In the genomic region with DNA sequence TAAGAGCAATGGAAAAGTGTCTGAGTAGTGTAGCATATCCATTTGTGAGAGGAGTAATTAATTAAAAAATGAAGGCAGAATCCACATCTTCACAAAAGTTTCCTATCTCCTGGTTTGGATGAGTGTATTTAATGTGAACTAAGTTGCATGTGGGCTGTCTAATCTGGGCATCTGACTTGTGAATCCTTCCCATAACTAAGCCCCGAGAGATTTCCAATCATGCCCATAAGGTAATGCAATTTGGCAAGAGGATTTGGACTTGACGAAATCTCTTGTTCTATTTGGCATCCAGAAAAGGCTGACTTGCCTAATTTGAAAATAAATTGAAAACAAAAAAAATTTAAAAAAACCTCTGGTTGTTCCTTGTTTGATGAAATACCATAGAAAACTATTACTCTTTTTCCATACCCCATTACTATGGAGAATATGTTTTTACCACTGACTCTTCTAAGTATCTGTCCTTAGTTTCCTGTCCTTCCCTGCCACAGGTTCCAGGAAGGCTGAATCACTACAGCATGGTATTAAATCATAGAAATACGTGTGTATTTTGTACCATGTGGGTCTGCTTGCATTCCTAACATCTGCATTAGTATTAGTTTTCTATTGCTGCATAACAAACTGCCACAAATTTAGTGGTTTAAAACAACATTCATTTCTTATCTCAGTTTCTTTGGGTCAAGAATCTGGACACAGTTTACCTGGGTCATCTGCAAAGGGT, we compare ENCODE assay signal across 14 cellular contexts. TPM values are rescaled to one million over a fixed set of nuclear protein-coding genes. Genes with fewer than 3 reads are reported as not detected.
A peak's percentile ranks its signal among the peaks of the same experiment; 100 is the strongest.
DNase-seq lines count a peak whose midpoint lies in the region; ATAC-seq and TF ChIP-seq lines count a peak whose summit lies in the region.
"Had no signal": no experiment of that assay in that cellular context is flagged by ENCODE, and none has a peak within 500 bp of the region (broad histone marks: within the 10 kb centered on the region; RNA-seq: fewer than 3 reads in every experiment).

No MANE protein-coding gene starts in this region.

- H3K9ac ChIP-seq in rectal smooth muscle tissue (ENCODE audit: low read length) = no peak overlapping the region

- no peaks in the 10 kb centered on the region for H3K9me3 ChIP-seq in esophagus muscularis mucosa
- H3K9me3 ChIP-seq: BE2C, heart right ventricle had no signal

- H3K27me3 ChIP-seq in esophagus muscularis mucosa (no peaks in the 10 kb centered on the region), rectal smooth muscle tissue (ENCODE audit: control insufficient read depth, insufficient read depth, low read length) (no peaks in the 10 kb centered on the region)
- H3K27me3 ChIP-seq: BE2C, dorsolateral prefrontal cortex, heart right ventricle had no signal

- CTCF ChIA-PET in RWPE1 (lab: Yijun Ruan, JAX) = interaction anchor here (0.6 to 0.7 kb wide), 2 partner anchors 34 to 653 kb away, joined by 3 read pairs; no protein-coding TSS in a partner anchor

- DNase-seq in EH (ENCODE audit: low read depth) = peak; percentile 73
- peak; percentile 31 for DNase-seq in RWPE1 (ENCODE audit: low spot score)
- no peak for DNase-seq in esophagus muscularis mucosa (ENCODE audit: extremely low spot score)
- DNase-seq in NCI-H2107 (lab: John Stamatoyannopoulos, UW) = no peak
- no peak for DNase-seq in NCI-H2081 (lab: John Stamatoyannopoulos, UW)
- DNase-seq in NCI-H1092 (lab: John Stamatoyannopoulos, UW) = no peak
- DNase-seq: activated naive CD4-positive, alpha-beta T cell treated with anti-CD3 and anti-CD28 coated beads, Interleukin-2, amount 50 U/mL, for 16 hours; BE2C; dorsolateral prefrontal cortex; heart right ventricle; KG1; stimulated activated naive CD4-positive, alpha-beta T cell treated with Interleukin-2 at 50 U/mL for 16 hours had no signal

- TF ChIP-seq POLR2A in esophagus muscularis mucosa (IDR thresholded peaks at IDR 0.05; ENCODE audit: low read depth) = no peak

- WGBS in esophagus muscularis mucosa = 54% methylated on average over 3 of the region's 3 CpGs

- H3K4me3 ChIP-seq in esophagus muscularis mucosa = no peak overlapping the region
- H3K4me3 ChIP-seq in rectal smooth muscle tissue (ENCODE audit: low read length) = no peak overlapping the region
- H3K4me3 ChIP-seq: dorsolateral prefrontal cortex, heart right ventricle had no signal

- H3K36me3 ChIP-seq in esophagus muscularis mucosa = no peaks in the 10 kb centered on the region
- no peaks in the 10 kb centered on the region for H3K36me3 ChIP-seq in rectal smooth muscle tissue (ENCODE audit: control insufficient read depth, insufficient read depth, low read length)
- H3K36me3 ChIP-seq: BE2C had no signal

- no peak for TF ChIP-seq CTCF in RWPE1 (conservative IDR thresholded peaks at IDR 0.05; ENCODE audit: low read depth)
- TF ChIP-seq CTCF in esophagus muscularis mucosa (IDR thresholded peaks at IDR 0.05) = no peak

- H3K27ac ChIP-seq in RWPE1 (no peak overlapping the region), esophagus muscularis mucosa (replicated peaks in 1 of 4) (peak overlapping the region; percentile 45 to 80 (median 52)), rectal smooth muscle tissue (ENCODE audit: low read depth, low read length) (peak overlapping the region; percentile 2)

- intact Hi-C loops in esophagus muscularis mucosa (cut with DNase I) = loop anchor here (5.0 kb wide), 1 partner anchor 41 kb away; no protein-coding TSS in a partner anchor

- TF ChIP-seq EP300 in esophagus muscularis mucosa (IDR thresholded peaks at IDR 0.05) = peak; percentile 2

- no peak for ATAC-seq in GM21825 (IDR thresholded peaks at IDR 0.05; ENCODE audit: unreplicated experiment)

- H3K4me1 ChIP-seq in esophagus muscularis mucosa (peaks cover 10 to 89% (median 79%) of the 10 kb centered on the region in 4 donors), rectal smooth muscle tissue (ENCODE audit: control insufficient read depth, insufficient read depth, low read length) (peaks cover 33% of the 10 kb centered on the region)
- H3K4me1 ChIP-seq: BE2C had no signal

- POLR2A ChIA-PET in RWPE1 (lab: Yijun Ruan, JAX; ENCODE audit: low non-redundant PET) = no interaction called here

RNA-seq across cellular contexts. Expression of a gene that starts 48.4 kb away (rescaled TPM):
- 10 to 100 TPM; 22.4 to 29.6 (median 25.3) TPM for total RNA-seq in esophagus muscularis mucosa

Comparison
In these comparisons a context has a peak if more than half of its experiments do, and no peak if none do; other contexts are left out.
1. DNase-seq: peak in EH (single experiment) and RWPE1 (single experiment); none in esophagus muscularis mucosa (single experiment), NCI-H2107 (single experiment), NCI-H2081 (0 of 2) and NCI-H1092 (single experiment).